25 cellular contexts compared by ENCODE assay signal in genomic region chr6:120302041-120302440, GRCh38.
A peak's percentile ranks its signal among the peaks of the same experiment; 100 is the strongest.
DNase-seq lines count a peak whose midpoint lies in the region; ATAC-seq, FAIRE-seq and TF ChIP-seq lines count a peak whose summit lies in the region.
"Had no signal": no experiment of that assay in that cellular context is flagged by ENCODE, and none has a peak within 500 bp of the region (broad histone marks: within the 10 kb centered on the region; RNA-seq: fewer than 3 reads in every experiment).

No MANE protein-coding gene starts in this region.

- no peak overlapping the region for H3K9ac ChIP-seq in neural progenitor cell
- H3K9ac ChIP-seq: BLaER1 treated with 17β-estradiol and CSF1 and Interleukin-3, amounts not matched to agents 10 nM and 100 nM; GM23248 had no signal

- no peaks in the 10 kb centered on the region for H3K9me3 Mint-ChIP-seq in neural progenitor cell
- H3K9me3 Mint-ChIP-seq: CD4-positive, alpha-beta T cell; H9 had no signal

- H3K36me3 ChIP-seq in bronchial epithelial cell (ENCODE audit: control insufficient read depth, insufficient read depth, low read length) (no peaks in the 10 kb centered on the region), neural progenitor cell (no peaks in the 10 kb centered on the region), tibial nerve (no peaks in the 10 kb centered on the region)
- H3K36me3 ChIP-seq: BE2C; BLaER1 treated with 17β-estradiol and CSF1 and Interleukin-3, amounts not matched to agents 10 nM and 100 nM had no signal

- no peak for ATAC-seq in GM21447 (IDR thresholded peaks at IDR 0.05; ENCODE audit: unreplicated experiment)
- ATAC-seq: A549, GM12878, HCT116 had no signal

- no peak overlapping the region for H2AFZ ChIP-seq in neural progenitor cell (replicated peaks)
- H2AFZ ChIP-seq: GM23248 had no signal

- H3K27ac ChIP-seq in epithelial cell of prostate (no peak overlapping the region), neural progenitor cell (no peak overlapping the region), tibial nerve (no peak overlapping the region)
- H3K27ac ChIP-seq: A549; BLaER1 treated with 17β-estradiol and CSF1 and Interleukin-3, amounts not matched to agents 10 nM and 100 nM; GM23248 had no signal

- no peaks in the 10 kb centered on the region for H3K9me3 ChIP-seq in neural progenitor cell (ENCODE audit: low read depth)
- no peaks in the 10 kb centered on the region for H3K9me3 ChIP-seq in tibial nerve
- H3K9me3 ChIP-seq: A549; BE2C; BLaER1 treated with 17β-estradiol and CSF1 and Interleukin-3, amounts not matched to agents 10 nM and 100 nM had no signal

- H3K36me3 Mint-ChIP-seq in neural progenitor cell = no peaks in the 10 kb centered on the region
- H3K36me3 Mint-ChIP-seq: CD14-positive monocyte; CD8-positive, alpha-beta memory T cell had no signal

- H3K4me1 ChIP-seq in neural progenitor cell (peaks cover 6% of the 10 kb centered on the region), tibial nerve (no peaks in the 10 kb centered on the region)
- H3K4me1 ChIP-seq: A549; BLaER1 treated with 17β-estradiol and CSF1 and Interleukin-3, amounts not matched to agents 10 nM and 100 nM had no signal

- H3K4me1 Mint-ChIP-seq in neural progenitor cell = peaks cover 3% of the 10 kb centered on the region
- H3K4me1 Mint-ChIP-seq: CD14-positive monocyte; CD8-positive, alpha-beta memory T cell had no signal

- no peak for TF ChIP-seq POLR2A in tibial nerve (IDR thresholded peaks at IDR 0.05)

- TF ChIP-seq EP300 in tibial nerve (IDR thresholded peaks at IDR 0.05) = no peak

- no peak overlapping the region for H3K4me2 ChIP-seq in neural progenitor cell
- H3K4me2 ChIP-seq: A549; BLaER1 treated with 17β-estradiol and CSF1 and Interleukin-3, amounts not matched to agents 10 nM and 100 nM had no signal

- H3K4me3 ChIP-seq in bronchial epithelial cell (ENCODE audit: low read depth, low read length) = no peak overlapping the region
- H3K4me3 ChIP-seq in neural progenitor cell = no peak overlapping the region
- no peak overlapping the region for H3K4me3 ChIP-seq in tibial nerve
- H3K4me3 ChIP-seq: A549; BLaER1 treated with 17β-estradiol and CSF1 and Interleukin-3, amounts not matched to agents 10 nM and 100 nM; GM12878; GM23248 had no signal

- FAIRE-seq in bronchial epithelial cell (lab: Jason Lieb, UNC) = no peak
- FAIRE-seq: A549, GM12878 had no signal

- H3K27me3 ChIP-seq in bronchial epithelial cell (ENCODE audit: control insufficient read depth, insufficient read depth, low read length) (no peaks in the 10 kb centered on the region), neural progenitor cell (no peaks in the 10 kb centered on the region), tibial nerve (no peaks in the 10 kb centered on the region)
- H3K27me3 ChIP-seq: BE2C; BLaER1 treated with 17β-estradiol and CSF1 and Interleukin-3, amounts not matched to agents 10 nM and 100 nM had no signal

- no peaks in the 10 kb centered on the region for H3K79me2 ChIP-seq in neural progenitor cell (ENCODE audit: low read depth)

- no peaks in the 10 kb centered on the region for H4K20me1 ChIP-seq in neural progenitor cell (ENCODE audit: low read depth)
- H4K20me1 ChIP-seq: BLaER1 treated with 17β-estradiol and CSF1 and Interleukin-3, amounts not matched to agents 10 nM and 100 nM had no signal

- 94 to 96% methylated on average over 2 of the region's 2 CpGs for WGBS in tibial nerve, 2 donors

- H3F3A ChIP-seq in neural progenitor cell (ENCODE audit: low read depth) = no peaks in the 10 kb centered on the region

- no peak overlapping the region for H3K4me3 Mint-ChIP-seq in neural progenitor cell
- H3K4me3 Mint-ChIP-seq: CD14-positive monocyte; CD4-positive, alpha-beta T cell; CD8-positive, alpha-beta memory T cell; H9 had no signal

- no peak overlapping the region for H3K27ac Mint-ChIP-seq in neural progenitor cell
- H3K27ac Mint-ChIP-seq: CD14-positive monocyte; CD4-positive, alpha-beta T cell; CD8-positive, alpha-beta memory T cell; H9 had no signal

- DNase-seq in M059J (ENCODE audit: low read depth) (peak; percentile 1), bronchial epithelial cell (ENCODE audit: low read depth) (peak; percentile 62), epithelial cell of prostate (ENCODE audit: low read depth, low spot score) (peak; percentile 8), neural progenitor cell (ENCODE audit: low spot score) (peak; percentile 23), SIG-M5 (lab: John Stamatoyannopoulos, UW) (no peak), tibial nerve (ENCODE audit: low spot score in 2 of 2) (no peak)
- DNase-seq in activated CD8-positive, alpha-beta memory T cell treated with anti-CD3 and anti-CD28 coated beads, Interleukin-2, amount 50 U/mL, for 48 hours = no peak
- DNase-seq: 8988T; ACHN; AML-193; BE2C; CD4-positive, alpha-beta T cell; CD8-positive, alpha-beta memory T cell; DMS 273 treated with DMSO at 0.1 percent for 48 hours; DMS79; EL; GDM1; GM23248; H9 had no signal

- no peaks in the 10 kb centered on the region for H3K27me3 Mint-ChIP-seq in neural progenitor cell (ENCODE audit: insufficient read depth, low read depth)
- H3K27me3 Mint-ChIP-seq: CD4-positive, alpha-beta T cell; CD8-positive, alpha-beta memory T cell had no signal

- no peak for TF ChIP-seq CTCF in bronchial epithelial cell (IDR thresholded peaks at IDR 0.05; ENCODE audit: insufficient read depth, low read length, severe bottlenecking)
- no peak for TF ChIP-seq CTCF in neural progenitor cell (IDR thresholded peaks at IDR 0.05)
- no peak for TF ChIP-seq CTCF in tibial nerve (IDR thresholded peaks at IDR 0.05)

Comparison
In these comparisons a context has a peak if more than half of its experiments do, and no peak if none do; other contexts are left out.
1. DNase-seq: peak in M059J (single experiment), bronchial epithelial cell (single experiment), epithelial cell of prostate (single experiment) and neural progenitor cell (single experiment); none in SIG-M5 (single experiment), activated CD8-positive, alpha-beta memory T cell treated with anti-CD3 and anti-CD28 coated beads, Interleukin-2, amount 50 U/mL, for 48 hours (single experiment) and tibial nerve (0 of 2).